8 cellular contexts compared by ENCODE assay signal in the genomic region with DNA sequence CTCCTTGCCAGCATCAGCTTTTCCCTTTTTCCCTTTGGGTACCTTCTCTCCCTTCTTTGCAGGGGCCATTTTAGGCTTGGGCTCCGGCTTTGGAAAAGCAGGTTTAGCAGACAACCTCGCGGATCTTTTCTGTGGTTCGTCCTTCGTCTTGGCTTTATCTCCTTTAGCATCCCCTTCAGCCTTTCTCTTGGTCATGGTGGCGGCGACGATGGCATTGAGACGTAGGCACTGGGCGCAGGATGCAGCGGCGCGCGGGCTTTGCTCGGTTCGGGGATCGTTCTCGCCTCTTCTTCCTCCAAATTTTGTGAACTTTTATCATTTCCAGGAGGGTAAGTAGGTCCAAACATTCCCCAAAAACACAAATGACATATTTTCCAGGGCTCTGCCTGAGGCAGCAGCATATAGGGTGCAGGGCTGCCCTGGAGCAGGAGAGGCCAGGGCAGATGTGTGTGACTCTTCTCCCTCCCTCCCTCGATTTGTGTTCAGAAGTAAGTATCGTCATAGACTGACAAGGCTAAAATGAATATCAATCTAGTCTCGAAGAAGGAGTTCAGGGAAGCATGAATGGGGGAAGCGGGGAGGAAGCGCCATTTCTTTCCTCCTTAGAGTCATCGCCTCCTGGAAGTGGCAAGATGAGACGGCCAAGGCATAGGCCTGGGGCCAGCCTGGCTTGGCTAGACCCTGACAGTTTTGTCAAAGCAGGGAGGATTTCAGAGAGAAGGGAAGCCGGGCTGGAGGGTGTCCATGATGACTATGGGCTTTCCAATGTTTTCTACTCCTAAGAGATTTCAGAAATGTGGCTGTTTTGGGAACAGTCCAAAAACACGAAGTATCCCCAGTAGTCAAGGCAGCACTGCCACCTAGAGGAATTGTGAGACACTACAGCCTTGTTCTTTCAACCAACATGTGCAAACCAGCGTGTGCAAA. TPM values are rescaled to one million over a fixed set of nuclear protein-coding genes. Genes with fewer than 3 reads are reported as not detected.
DNase-seq lines count a peak whose midpoint lies in the region; ATAC-seq and TF ChIP-seq lines count a peak whose summit lies in the region.

No MANE protein-coding gene starts in this region.

- TF ChIP-seq CTCF in BJ (IDR thresholded peaks at IDR 0.05; ENCODE audit: insufficient read depth, low read depth, low read length) (peak; percentile 83), HFF-Myc (IDR thresholded peaks at IDR 0.05; ENCODE audit: low read depth, low read length, missing control alignments) (peak; percentile 82), coronary artery (IDR thresholded peaks at IDR 0.05) (peak; percentile 79), left lung (IDR thresholded peaks at IDR 0.05) (peak; percentile 89 to 92)

- POLR2A ChIA-PET in BJ (lab: Charles Lee): no interaction called here

- DNase-seq in BJ (ENCODE audit: low read depth) (no peak), HFF-Myc (ENCODE audit: extremely low read depth, low read depth) (peak; percentile 85), NCI-H524 (lab: John Stamatoyannopoulos, UW) (peak; percentile 80 to 85), coronary artery (ENCODE audit: low spot score) (peak; percentile 80), left lung (peak in 1 of 2 donors; percentile 47)
- DNase-seq in activated CD4-positive, alpha-beta T cell treated with anti-CD3 and anti-CD28 coated beads for 24 hours (ENCODE audit: low read depth in 2 of 2): peak; percentile 19 to 35
- peak; percentile 62 for DNase-seq in stimulated activated CD4-positive, alpha-beta T cell treated with anti-CD3 and anti-CD28 coated beads, Interleukin-4, amount 100 ng/mL, for 24 hours

- H3K27ac ChIP-seq in coronary artery (peak overlapping the region in 1 of 2 donors; percentile 63), left lung (no peak overlapping the region)

- intact Hi-C loops in left lung (cut with DNase I): no loop called here

- CTCF ChIA-PET in BJ (lab: Yijun Ruan, JAX): interaction anchor here (1.5 kb wide), 1 partner anchor 296 kb away, joined by 4 read pairs; no protein-coding TSS in a partner anchor

- H3K4me1 ChIP-seq in left lung: peaks cover 0 to 14% of the 10 kb centered on the region in 2 donors

- H3K27me3 ChIP-seq in BJ (ENCODE audit: control insufficient read depth, insufficient read depth, low read length): no peaks in the 10 kb centered on the region; the same call in 1 of the 2 replicates
- no peaks in the 10 kb centered on the region for H3K27me3 ChIP-seq in left lung

- no peaks in the 10 kb centered on the region for H3K36me3 ChIP-seq in BJ (ENCODE audit: control insufficient read depth, insufficient read depth, low read length)
- H3K36me3 ChIP-seq in left lung: no peaks in the 10 kb centered on the region

- ATAC-seq in left lung (peak; percentile 97), GM18520 (IDR thresholded peaks at IDR 0.05; ENCODE audit: unreplicated experiment) (no peak)

- H3K4me3 ChIP-seq in BJ (ENCODE audit: low read depth, low read length): no peak overlapping the region
- no peak overlapping the region for H3K4me3 ChIP-seq in HFF-Myc (replicated peaks; ENCODE audit: low read depth, low read length)
- H3K4me3 ChIP-seq in coronary artery: peak overlapping the region; percentile 12
- H3K4me3 ChIP-seq in left lung: no peak overlapping the region

- H3K9me3 ChIP-seq in left lung: no peaks in the 10 kb centered on the region

RNA-seq across cellular contexts. Expression of a gene that starts 13.2 kb away (rescaled TPM):
- polyA plus RNA-seq in BJ (2011; rRNA removed): not detected in 2 replicates
- polyA minus RNA-seq in BJ (2011; rRNA and poly(A)+ RNA removed): not detected in 2 replicates
- total RNA-seq in left lung: not detected

RNA-seq across cellular contexts. Expression of a gene that starts 43.6 kb away (rescaled TPM):
- 23.8 and 38.4 TPM in 2 replicates for polyA plus RNA-seq in BJ (2011; rRNA removed)
- 28.2 and 29.5 TPM in 2 replicates for polyA minus RNA-seq in BJ (2011; rRNA and poly(A)+ RNA removed)
- total RNA-seq in left lung: 10 to 100 TPM; 52.7 to 73.2 TPM
